ENCODE assay signal across 23 cellular contexts in genomic region chr3:77935418-77935817, GRCh38.
"Had no signal": no experiment of that assay in that cellular context is flagged by ENCODE, and none has a peak within 500 bp of the region (broad histone marks: within the 10 kb centered on the region; RNA-seq: fewer than 3 reads in every experiment).

No MANE protein-coding gene starts in this region.

- H3K36me3 ChIP-seq: esophagus squamous epithelium, gastroesophageal sphincter, heart left ventricle, lower lobe of right lung, neural progenitor cell, thoracic aorta had no signal

- H3K4me1 ChIP-seq: body of pancreas, esophagus squamous epithelium, gastroesophageal sphincter, lower lobe of right lung, neural progenitor cell had no signal

- H3K9me3 ChIP-seq: body of pancreas, esophagus squamous epithelium, gastroesophageal sphincter, heart left ventricle, lower lobe of right lung, thoracic aorta had no signal

- H3K36me3 Mint-ChIP-seq: activated naive CD4-positive, alpha-beta T cell treated with anti-CD3 and anti-CD28 coated beads, Interleukin-2, amount 10 ng/mL, durations not matched to agents 7 days and 5 days; naive thymus-derived CD8-positive, alpha-beta T cell; neural progenitor cell; type B pancreatic cell had no signal

- H3K4me3 Mint-ChIP-seq: activated B cell treated with CpG ODN at 0.5 μM for 24 hours; activated naive CD4-positive, alpha-beta T cell treated with anti-CD3 and anti-CD28 coated beads, Interleukin-2, amount 10 ng/mL, durations not matched to agents 7 days and 5 days; activated T-cell treated with anti-CD3 and anti-CD28 coated beads, Interleukin-2, amount 50 U/mL, for 72 hours; dendritic cell treated with granulocyte-macrophage colony-stimulating factor and Interleukin-4, amounts not matched to agents 40 ng/mL and 50 ng/mL, for 4 days; naive thymus-derived CD8-positive, alpha-beta T cell; neural progenitor cell; T-helper 17 cell; type B pancreatic cell had no signal

- H3K9me3 Mint-ChIP-seq: dendritic cell treated with granulocyte-macrophage colony-stimulating factor and Interleukin-4, amounts not matched to agents 40 ng/mL and 50 ng/mL, for 4 days; neural progenitor cell had no signal

- H3K27me3 Mint-ChIP-seq: activated B cell treated with CpG ODN at 0.5 μM for 24 hours; activated naive CD4-positive, alpha-beta T cell treated with anti-CD3 and anti-CD28 coated beads, Interleukin-2, amount 10 ng/mL, durations not matched to agents 7 days and 5 days; dendritic cell treated with granulocyte-macrophage colony-stimulating factor and Interleukin-4, amounts not matched to agents 40 ng/mL and 50 ng/mL, for 4 days; naive thymus-derived CD8-positive, alpha-beta T cell; T-helper 17 cell; type B pancreatic cell had no signal

- H3K4me3 ChIP-seq: body of pancreas, esophagus squamous epithelium, gastroesophageal sphincter, heart left ventricle, lower lobe of right lung, neural progenitor cell, thoracic aorta had no signal

- DNase-seq: activated B cell treated with CpG ODN at 0.5 μM for 24 hours; activated CD4-positive, alpha-beta T cell treated with anti-CD3 and anti-CD28 coated beads for 4 hours; activated CD4-positive, alpha-beta T cell treated with anti-CD3 and anti-CD28 coated beads, Interleukin-2, amount 50 U/mL, for 48 hours; activated effector memory CD4-positive, alpha-beta T cell treated with Interleukin-2 at 50 U/mL for 16 hours; activated naive CD4-positive, alpha-beta T cell treated with anti-CD3 and anti-CD28 coated beads, Interleukin-2, amount 10 ng/mL, durations not matched to agents 7 days and 5 days; activated T-cell treated with anti-CD3 and anti-CD28 coated beads, Interleukin-2, amount 50 U/mL, for 72 hours; body of pancreas; caudate nucleus; effector CD8-positive, alpha-beta T cell; esophagus squamous epithelium; heart left ventricle; left colon; lower lobe of right lung; naive thymus-derived CD8-positive, alpha-beta T cell; stimulated activated CD4-positive, alpha-beta T cell treated with anti-CD3 and anti-CD28 coated beads, Interleukin-4, amount 100 ng/mL, for 24 hours; stimulated activated naive CD4-positive, alpha-beta T cell treated with Interleukin-2 at 50 U/mL for 16 hours; T-helper 17 cell had no signal

- H3K27ac Mint-ChIP-seq: activated B cell treated with CpG ODN at 0.5 μM for 24 hours; activated naive CD4-positive, alpha-beta T cell treated with anti-CD3 and anti-CD28 coated beads, Interleukin-2, amount 10 ng/mL, durations not matched to agents 7 days and 5 days; activated T-cell treated with anti-CD3 and anti-CD28 coated beads, Interleukin-2, amount 50 U/mL, for 72 hours; dendritic cell treated with granulocyte-macrophage colony-stimulating factor and Interleukin-4, amounts not matched to agents 40 ng/mL and 50 ng/mL, for 4 days; naive thymus-derived CD8-positive, alpha-beta T cell; neural progenitor cell; T-helper 17 cell; type B pancreatic cell had no signal

- H3K27ac ChIP-seq: body of pancreas, esophagus squamous epithelium, gastroesophageal sphincter, heart left ventricle, lower lobe of right lung, neural progenitor cell, thoracic aorta had no signal

- H3K4me1 Mint-ChIP-seq: activated B cell treated with CpG ODN at 0.5 μM for 24 hours; activated naive CD4-positive, alpha-beta T cell treated with anti-CD3 and anti-CD28 coated beads, Interleukin-2, amount 10 ng/mL, durations not matched to agents 7 days and 5 days; naive thymus-derived CD8-positive, alpha-beta T cell; neural progenitor cell; T-helper 17 cell had no signal

- FAIRE-seq: islet of Langerhans had no signal

- ATAC-seq: activated T-cell treated with anti-CD3 and anti-CD28 coated beads, Interleukin-2, amount 50 U/mL, for 72 hours; body of pancreas; gastroesophageal sphincter; heart left ventricle; left colon; lower lobe of right lung; naive thymus-derived CD8-positive, alpha-beta T cell; T-helper 17 cell had no signal

- H3K27me3 ChIP-seq: body of pancreas, esophagus squamous epithelium, gastroesophageal sphincter, heart left ventricle, neural progenitor cell had no signal
